ENCODE assay signal across 1 cellular context in genomic region chr5:139550051-139550872, GRCh38.
TF ChIP-seq lines count a peak whose summit lies in the region.

No MANE protein-coding gene starts in this region.

TF ChIP-seq in A549, 52 proteins besides CTCF, POLR2A, EP300 and RAD21:
- peak; percentile 48 for TF ChIP-seq MAFK (IDR thresholded peaks at IDR 0.05; ENCODE audit: partially characterized antibody)
